ENCODE assay signal across 8 cellular contexts in the genomic region with DNA sequence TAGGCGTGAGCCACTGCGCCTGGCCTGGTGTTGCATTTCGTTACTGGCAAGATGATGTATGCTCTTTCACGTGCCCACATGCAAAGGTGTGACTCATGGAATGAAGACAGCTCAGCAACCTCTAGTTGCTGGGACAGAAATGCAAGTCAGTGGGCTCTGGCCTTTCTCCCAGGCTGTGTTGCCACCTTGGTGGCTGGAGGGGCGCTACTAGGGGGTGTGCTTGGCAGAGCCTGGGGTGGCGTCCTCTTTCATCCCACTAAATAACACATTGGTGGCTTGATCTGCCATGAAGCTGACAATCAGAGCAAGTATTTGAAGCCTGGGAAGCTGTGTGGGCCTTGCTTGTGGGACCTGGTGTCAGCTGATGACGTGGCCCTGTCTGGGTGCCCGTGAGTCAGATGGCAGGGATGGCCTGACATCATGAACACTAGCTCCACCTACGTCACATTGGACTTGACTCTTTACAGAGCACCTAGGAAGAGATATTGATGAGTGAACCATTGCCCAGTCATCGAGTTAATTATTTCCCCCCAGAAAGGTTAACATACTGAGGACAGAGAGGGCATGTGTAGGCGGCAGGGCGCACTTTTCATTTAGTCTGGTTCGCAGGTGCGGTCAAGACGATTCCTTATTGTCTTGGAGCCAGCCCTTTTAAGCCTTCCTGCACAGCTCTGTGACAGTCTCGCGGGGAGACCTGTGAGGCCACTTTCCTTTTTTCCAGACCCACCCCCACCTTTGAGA. TPM values are rescaled to one million over a fixed set of nuclear protein-coding genes. Genes with fewer than 3 reads are reported as not detected.
DNase-seq lines count a peak whose midpoint lies in the region; ATAC-seq and TF ChIP-seq lines count a peak whose summit lies in the region.

No MANE protein-coding gene starts in this region.

- H3K27ac Mint-ChIP-seq in activated CD8-positive, alpha-beta T cell treated with anti-CD3 and anti-CD28 coated beads for 36 hours, result no peak overlapping the region
- no peak overlapping the region for H3K27ac Mint-ChIP-seq in activated CD8-positive, alpha-beta T cell treated with anti-CD3 and anti-CD28 coated beads, Interleukin-2, amount 10 ng/mL, durations not matched to agents 7 days and 5 days
- H3K27ac Mint-ChIP-seq in stimulated activated naive CD8-positive, alpha-beta T cell treated with anti-CD3 and anti-CD28 coated beads, Interleukin-15, amount 100 ng/mL, for 72 hours, result peak overlapping the region in 1 of 2 donors; percentile 12

- TF ChIP-seq CTCF in activated CD8-positive, alpha-beta T cell treated with anti-CD3 and anti-CD28 coated beads for 36 hours (IDR thresholded peaks at IDR 0.05), result no peak

- H3K4me1 Mint-ChIP-seq in activated CD8-positive, alpha-beta T cell treated with anti-CD3 and anti-CD28 coated beads for 36 hours (ENCODE audit: low read depth), result peaks cover 43% of the 10 kb centered on the region
- H3K4me1 Mint-ChIP-seq in activated CD8-positive, alpha-beta T cell treated with anti-CD3 and anti-CD28 coated beads, Interleukin-2, amount 10 ng/mL, durations not matched to agents 7 days and 5 days (ENCODE audit: low read depth), result peaks cover 48% of the 10 kb centered on the region
- peaks cover 45% of the 10 kb centered on the region for H3K4me1 Mint-ChIP-seq in stimulated activated naive CD8-positive, alpha-beta T cell treated with anti-CD3 and anti-CD28 coated beads, Interleukin-15, amount 100 ng/mL, for 72 hours

- POLR2A ChIA-PET in activated CD8-positive, alpha-beta T cell treated with anti-CD3 and anti-CD28 coated beads for 36 hours (lab: Charles Lee), result interaction anchor here (0.8 to 1.3 kb wide), 2 partner anchors 9 to 328 kb away, joined by 3 read pairs; no protein-coding TSS in a partner anchor
- POLR2A ChIA-PET in activated CD8-positive, alpha-beta T cell treated with anti-CD3 and anti-CD28 coated beads, Interleukin-2, amount 10 ng/mL, durations not matched to agents 7 days and 5 days (lab: Charles Lee), result no interaction called here

- peak; percentile 41 for ATAC-seq in activated CD8-positive, alpha-beta T cell treated with anti-CD3 and anti-CD28 coated beads for 36 hours
- no peak for ATAC-seq in activated CD8-positive, alpha-beta T cell treated with anti-CD3 and anti-CD28 coated beads, Interleukin-2, amount 10 ng/mL, durations not matched to agents 7 days and 5 days
- peak; percentile 24 for ATAC-seq in stimulated activated naive CD8-positive, alpha-beta T cell treated with anti-CD3 and anti-CD28 coated beads, Interleukin-15, amount 100 ng/mL, for 72 hours
- no peak for ATAC-seq in HG03025 (IDR thresholded peaks at IDR 0.05; ENCODE audit: low FRiP score, unreplicated experiment)

- H3K27me3 Mint-ChIP-seq in activated CD8-positive, alpha-beta T cell treated with anti-CD3 and anti-CD28 coated beads for 36 hours, result no peaks in the 10 kb centered on the region
- H3K27me3 Mint-ChIP-seq in activated CD8-positive, alpha-beta T cell treated with anti-CD3 and anti-CD28 coated beads, Interleukin-2, amount 10 ng/mL, durations not matched to agents 7 days and 5 days (ENCODE audit: low read depth), result peaks cover 8% of the 10 kb centered on the region
- no peaks in the 10 kb centered on the region for H3K27me3 Mint-ChIP-seq in stimulated activated naive CD8-positive, alpha-beta T cell treated with anti-CD3 and anti-CD28 coated beads, Interleukin-15, amount 100 ng/mL, for 72 hours

- no peaks in the 10 kb centered on the region for H3K36me3 Mint-ChIP-seq in activated CD8-positive, alpha-beta T cell treated with anti-CD3 and anti-CD28 coated beads for 36 hours (ENCODE audit: low read depth)
- no peaks in the 10 kb centered on the region for H3K36me3 Mint-ChIP-seq in activated CD8-positive, alpha-beta T cell treated with anti-CD3 and anti-CD28 coated beads, Interleukin-2, amount 10 ng/mL, durations not matched to agents 7 days and 5 days (ENCODE audit: low read depth)

- intact Hi-C loops in activated CD8-positive, alpha-beta T cell treated with anti-CD3 and anti-CD28 coated beads for 36 hours (cut with micrococcal nuclease), result loop anchor here (5.0 to 10.0 kb wide), 5 partner anchors 199 to 859 kb away; no protein-coding TSS in a partner anchor

- no peak overlapping the region for H3K4me3 Mint-ChIP-seq in activated CD8-positive, alpha-beta T cell treated with anti-CD3 and anti-CD28 coated beads for 36 hours
- H3K4me3 Mint-ChIP-seq in activated CD8-positive, alpha-beta T cell treated with anti-CD3 and anti-CD28 coated beads, Interleukin-2, amount 10 ng/mL, durations not matched to agents 7 days and 5 days, result no peak overlapping the region
- peak overlapping the region in 1 of 2 donors; percentile 74 for H3K4me3 Mint-ChIP-seq in stimulated activated naive CD8-positive, alpha-beta T cell treated with anti-CD3 and anti-CD28 coated beads, Interleukin-15, amount 100 ng/mL, for 72 hours

- peak; percentile 59 for DNase-seq in activated CD8-positive, alpha-beta T cell treated with anti-CD3 and anti-CD28 coated beads for 36 hours
- no peak for DNase-seq in activated CD8-positive, alpha-beta T cell treated with anti-CD3 and anti-CD28 coated beads, Interleukin-2, amount 10 ng/mL, durations not matched to agents 7 days and 5 days
- DNase-seq in activated CD4-positive, alpha-beta T cell treated with anti-CD3 and anti-CD28 coated beads, Interleukin-2, amount 50 U/mL, for 4 hours, result peak; percentile 19 to 36
- DNase-seq in glomerular visceral epithelial cell (ENCODE audit: extremely low spot score) (peak; percentile 93), NCI-H2107 treated with DMSO at 0.1 percent for 48 hours (lab: John Stamatoyannopoulos, UW; ENCODE audit: unreplicated experiment) (no peak), NCI-H128 (lab: John Stamatoyannopoulos, UW; ENCODE audit: unreplicated experiment) (no peak)
- DNase-seq in stimulated activated naive CD8-positive, alpha-beta T cell treated with anti-CD3 and anti-CD28 coated beads, Interleukin-15, amount 100 ng/mL, for 72 hours, result peak in 1 of 2 donors; percentile 22

- CTCF ChIA-PET in activated CD8-positive, alpha-beta T cell treated with anti-CD3 and anti-CD28 coated beads for 36 hours (lab: Charles Lee), result interaction anchor here (0.7 to 5.6 kb wide), 33 partner anchors 10 to 919 kb away, joined by 3 to 60 read pairs (median 6); partner anchors contain the start of genes CLYBL and PCCA
- CTCF ChIA-PET in activated CD8-positive, alpha-beta T cell treated with anti-CD3 and anti-CD28 coated beads, Interleukin-2, amount 10 ng/mL, durations not matched to agents 7 days and 5 days (lab: Charles Lee), result interaction anchor here (0.8 to 4.1 kb wide), 29 partner anchors 9 to 1472 kb away, joined by 3 to 35 read pairs (median 5); partner anchors contain the start of genes CLYBL and TMTC4

- no peaks in the 10 kb centered on the region for H3K9me3 Mint-ChIP-seq in activated CD8-positive, alpha-beta T cell treated with anti-CD3 and anti-CD28 coated beads for 36 hours
- H3K9me3 Mint-ChIP-seq in activated CD8-positive, alpha-beta T cell treated with anti-CD3 and anti-CD28 coated beads, Interleukin-2, amount 10 ng/mL, durations not matched to agents 7 days and 5 days (ENCODE audit: insufficient read depth), result no peaks in the 10 kb centered on the region
- H3K9me3 Mint-ChIP-seq in stimulated activated naive CD8-positive, alpha-beta T cell treated with anti-CD3 and anti-CD28 coated beads, Interleukin-15, amount 100 ng/mL, for 72 hours, result no peaks in the 10 kb centered on the region

RNA-seq across cellular contexts. Expression of gene CLYBL, which starts 49.0 kb away (rescaled TPM):
- 1 to 10 TPM; 9.1 to 9.6 TPM for total RNA-seq in activated CD8-positive, alpha-beta T cell treated with anti-CD3 and anti-CD28 coated beads for 36 hours
- 1 to 10 TPM; 6.0 to 8.2 TPM for total RNA-seq in activated CD8-positive, alpha-beta T cell treated with anti-CD3 and anti-CD28 coated beads, Interleukin-2, amount 10 ng/mL, durations not matched to agents 7 days and 5 days

Comparison
In these comparisons a context has a peak if more than half of its experiments do, and no peak if none do; other contexts are left out.
1. ATAC-seq: peak in activated CD8-positive, alpha-beta T cell treated with anti-CD3 and anti-CD28 coated beads for 36 hours (single experiment) and stimulated activated naive CD8-positive, alpha-beta T cell treated with anti-CD3 and anti-CD28 coated beads, Interleukin-15, amount 100 ng/mL, for 72 hours (single experiment); none in activated CD8-positive, alpha-beta T cell treated with anti-CD3 and anti-CD28 coated beads, Interleukin-2, amount 10 ng/mL, durations not matched to agents 7 days and 5 days (single experiment) and HG03025 (single experiment).
2. DNase-seq: peak in activated CD8-positive, alpha-beta T cell treated with anti-CD3 and anti-CD28 coated beads for 36 hours (single experiment), activated CD4-positive, alpha-beta T cell treated with anti-CD3 and anti-CD28 coated beads, Interleukin-2, amount 50 U/mL, for 4 hours (2 of 2) and glomerular visceral epithelial cell (single experiment); none in activated CD8-positive, alpha-beta T cell treated with anti-CD3 and anti-CD28 coated beads, Interleukin-2, amount 10 ng/mL, durations not matched to agents 7 days and 5 days (single experiment), NCI-H2107 treated with DMSO at 0.1 percent for 48 hours (single experiment) and NCI-H128 (single experiment).